In the genomic region with DNA sequence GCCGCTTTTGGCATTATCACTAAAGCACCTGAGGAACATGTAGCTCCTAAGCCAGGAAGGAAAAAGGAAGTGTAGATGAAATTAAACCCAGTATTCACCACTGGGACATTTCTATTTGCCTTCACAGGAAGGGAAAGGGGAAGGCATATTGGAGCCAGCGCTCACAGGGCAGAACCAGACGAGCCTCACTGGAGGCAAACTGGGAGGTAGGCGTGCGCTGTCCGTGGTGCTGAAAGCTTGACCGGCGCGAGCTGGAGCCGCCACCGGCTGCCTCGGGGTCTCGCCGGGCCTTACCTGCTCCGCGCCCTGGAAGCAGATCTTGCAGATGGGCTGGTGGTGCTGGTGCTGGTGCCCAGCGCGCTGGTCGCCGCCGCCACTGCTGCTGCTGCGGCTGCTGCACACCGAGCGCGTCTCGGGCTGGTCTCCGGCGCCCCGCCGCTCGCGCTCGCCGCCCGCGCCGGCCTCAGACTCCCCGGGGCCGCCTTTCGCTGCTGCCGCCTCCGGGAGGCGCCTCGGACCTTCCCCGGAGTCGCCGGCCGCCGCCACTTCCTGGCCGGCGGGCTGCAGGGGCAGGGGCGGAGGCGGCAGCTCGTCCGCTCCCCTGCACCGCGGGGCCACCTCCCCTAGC, we compare ENCODE assay signal across 9 cellular contexts. TPM values are rescaled to one million over a fixed set of nuclear protein-coding genes. Genes with fewer than 3 reads are reported as not detected.
DNase-seq lines count a peak whose midpoint lies in the region; ATAC-seq and TF ChIP-seq lines count a peak whose summit lies in the region.
"Had no signal": no experiment of that assay in that cellular context is flagged by ENCODE, and none has a peak within 500 bp of the region (broad histone marks: within the 10 kb centered on the region; RNA-seq: fewer than 3 reads in every experiment).

No MANE protein-coding gene starts in this region.

- no peaks in the 10 kb centered on the region for H3K79me1 ChIP-seq in mesendoderm (ENCODE audit: low read length)

- no peak overlapping the region for H2BK5ac ChIP-seq in mesendoderm (ENCODE audit: low read length)

- peak overlapping the region; percentile 88 for H3K18ac ChIP-seq in mesendoderm (ENCODE audit: low read length)

- no CpG with 5 or more reads among the region's 57 CpGs for WGBS in mesendoderm (ENCODE audit: extremely low coverage, insufficient coverage, low lambda C conversion rate)

- H3K4me1 Mint-ChIP-seq in activated CD4-positive, alpha-beta memory T cell treated with anti-CD3 and anti-CD28 coated beads for 36 hours (ENCODE audit: low read depth), result peaks cover 9% of the 10 kb centered on the region

- peak overlapping the region; percentile 66 for H3K4me2 ChIP-seq in mesendoderm (ENCODE audit: low read length)

- peaks cover 31% of the 10 kb centered on the region for H3K27me3 Mint-ChIP-seq in activated CD4-positive, alpha-beta memory T cell treated with anti-CD3 and anti-CD28 coated beads for 36 hours

- peaks cover 3% of the 10 kb centered on the region for H3K36me3 Mint-ChIP-seq in activated CD4-positive, alpha-beta memory T cell treated with anti-CD3 and anti-CD28 coated beads for 36 hours

- H3K9me3 Mint-ChIP-seq in activated CD4-positive, alpha-beta memory T cell treated with anti-CD3 and anti-CD28 coated beads for 36 hours, result no peaks in the 10 kb centered on the region

- DNase-seq in EH (ENCODE audit: low read depth) (peak; percentile 58), NB4 (ENCODE audit: low read depth) (peak; percentile 28), erythroblast (lab: John Stamatoyannopoulos, UW) (peak; percentile 40 to 48), mesendoderm (peak; percentile 95), superior temporal gyrus (ENCODE audit: extremely low spot score) (peak; percentile 62), cerebellum (ENCODE audit: low spot score) (no peak)
- peak; percentile 44 for DNase-seq in activated CD4-positive, alpha-beta memory T cell treated with anti-CD3 and anti-CD28 coated beads for 36 hours

- H4K5ac ChIP-seq in mesendoderm (ENCODE audit: low read length), result no peak overlapping the region

- peaks cover 11% of the 10 kb centered on the region for H3K27me3 ChIP-seq in mesendoderm (ENCODE audit: insufficient read depth, low read length, poor library complexity)

- no peaks in the 10 kb centered on the region for H3K36me3 ChIP-seq in mesendoderm (ENCODE audit: control insufficient read depth, insufficient read depth, low read length)

- H3K4me1 ChIP-seq in mesendoderm (ENCODE audit: control insufficient read depth, low read depth, low read length), result no peaks in the 10 kb centered on the region

- no peaks in the 10 kb centered on the region for H3K79me2 ChIP-seq in mesendoderm (ENCODE audit: control insufficient read depth, insufficient read depth, low read length)

- CTCF ChIA-PET in activated CD4-positive, alpha-beta memory T cell treated with anti-CD3 and anti-CD28 coated beads for 36 hours (lab: Charles Lee), result no interaction called here

- no peak overlapping the region for H2BK15ac ChIP-seq in mesendoderm (replicated peaks; ENCODE audit: low read depth)

- no peak overlapping the region for H3K27ac ChIP-seq in mesendoderm (ENCODE audit: low read depth, low read length)

- no peak overlapping the region for H4K8ac ChIP-seq in mesendoderm (ENCODE audit: low read depth, low read length)

- no peak overlapping the region for H3K4me3 ChIP-seq in NB4 (ENCODE audit: low read depth, low read length)
- H3K4me3 ChIP-seq in mesendoderm (ENCODE audit: low read length), result peak overlapping the region; percentile 15

- H3K23ac ChIP-seq in mesendoderm (ENCODE audit: low read length), result no peak overlapping the region

- peak overlapping the region; percentile 31 for H3K9ac ChIP-seq in mesendoderm (ENCODE audit: low read length)

- H3K4ac ChIP-seq in mesendoderm (ENCODE audit: low read depth, low read length), result no peak overlapping the region

- intact Hi-C loops in activated CD4-positive, alpha-beta memory T cell treated with anti-CD3 and anti-CD28 coated beads for 36 hours (cut with micrococcal nuclease), result no loop called here

- H3K56ac ChIP-seq in mesendoderm (ENCODE audit: low read length), result peak overlapping the region; percentile 27

- H2BK120ac ChIP-seq in mesendoderm (ENCODE audit: low read depth, low read length), result no peak overlapping the region

- no peak for ATAC-seq in HG02759 (IDR thresholded peaks at IDR 0.05; ENCODE audit: unreplicated experiment)

- no peak overlapping the region for H2AK5ac ChIP-seq in mesendoderm (ENCODE audit: low read length)

- no peak for TF ChIP-seq CTCF in NB4 (IDR thresholded peaks at IDR 0.05; ENCODE audit: low read depth, low read length)

- no peak overlapping the region for H3K27ac Mint-ChIP-seq in activated CD4-positive, alpha-beta memory T cell treated with anti-CD3 and anti-CD28 coated beads for 36 hours

- POLR2A ChIA-PET in activated CD4-positive, alpha-beta memory T cell treated with anti-CD3 and anti-CD28 coated beads for 36 hours (lab: Charles Lee), result no interaction called here

- TF ChIP-seq POLR2A in NB4 (IDR thresholded peaks at IDR 0.05; ENCODE audit: extremely low read depth, insufficient read length) (no peak), erythroblast (IDR thresholded peaks at IDR 0.05; ENCODE audit: low read length) (no peak)

- H3K4me3 Mint-ChIP-seq in activated CD4-positive, alpha-beta memory T cell treated with anti-CD3 and anti-CD28 coated beads for 36 hours, result no peak overlapping the region

RNA-seq across cellular contexts. Expression of gene MARCHF11, which starts 0.7 kb away (rescaled TPM):
- total RNA-seq in activated CD4-positive, alpha-beta memory T cell treated with anti-CD3 and anti-CD28 coated beads for 36 hours, result not detected
- 2.3 TPM for polyA plus RNA-seq in mesendoderm (2013, experiment 1 of 2)
- 2.0 TPM for polyA plus RNA-seq in mesendoderm (2013, experiment 2 of 2)
- 1.6 TPM for total RNA-seq in cerebellum
- total RNA-seq: glomerular endothelial cell had no signal
